In the genomic region with DNA sequence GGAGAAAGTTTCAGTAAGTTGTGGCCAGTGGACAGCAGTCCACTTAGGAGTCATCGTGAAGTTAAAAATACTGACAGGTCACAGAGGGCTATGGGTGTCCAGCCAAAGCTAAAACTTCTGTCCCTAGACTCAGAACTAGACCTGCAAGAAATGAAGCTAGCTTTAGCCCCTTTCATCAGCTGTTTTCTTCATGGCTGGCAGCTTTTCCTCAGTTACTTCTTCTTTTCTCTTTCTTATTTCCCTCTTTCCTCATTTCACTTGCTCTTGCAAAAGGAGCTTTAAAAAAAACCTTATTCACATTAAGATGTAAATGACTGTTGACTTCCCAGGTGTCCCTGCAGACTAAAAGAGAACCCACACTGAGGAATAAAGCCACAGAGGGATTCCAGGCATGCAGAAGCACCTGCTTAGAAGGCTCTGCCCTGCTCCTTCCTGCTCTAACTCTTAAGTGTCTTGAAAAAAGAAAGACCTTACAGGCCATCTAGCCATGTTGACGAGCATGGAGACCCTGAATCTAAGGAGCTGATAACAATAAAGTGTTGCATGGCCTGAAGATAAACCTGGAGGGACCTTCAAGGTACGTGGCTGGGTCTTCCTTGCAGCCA, we compare ENCODE assay signal across 17 cellular contexts.
DNase-seq lines count a peak whose midpoint lies in the region; ATAC-seq and TF ChIP-seq lines count a peak whose summit lies in the region.
"Had no signal": no experiment of that assay in that cellular context is flagged by ENCODE, and none has a peak within 500 bp of the region (broad histone marks: within the 10 kb centered on the region; RNA-seq: fewer than 3 reads in every experiment).

No MANE protein-coding gene starts in this region.

- no peaks in the 10 kb centered on the region for H3K36me3 Mint-ChIP-seq in WTC11

- H3K4me1 Mint-ChIP-seq in WTC11 = peaks cover 70% of the 10 kb centered on the region

- no peak for TF ChIP-seq CTCF in WTC11 (IDR thresholded peaks at IDR 0.05)

- H3K18ac ChIP-seq in mesendoderm (ENCODE audit: low read length) = no peak overlapping the region

- no peak overlapping the region for H3K23ac ChIP-seq in mesendoderm (ENCODE audit: low read length)

- no peak overlapping the region for H4K5ac ChIP-seq in mesendoderm (ENCODE audit: low read length)

- H3K27me3 ChIP-seq in mesendoderm (ENCODE audit: insufficient read depth, low read length, poor library complexity) = no peaks in the 10 kb centered on the region

- H3K79me2 ChIP-seq in mesendoderm (ENCODE audit: control insufficient read depth, insufficient read depth, low read length) = no peaks in the 10 kb centered on the region
- H3K79me2 ChIP-seq: parathyroid adenoma had no signal

- H2BK5ac ChIP-seq in mesendoderm (ENCODE audit: low read length) = no peak overlapping the region

- H3K9ac ChIP-seq in mesendoderm (ENCODE audit: low read length) = no peak overlapping the region
- H3K9ac ChIP-seq: parathyroid adenoma had no signal

- no peak overlapping the region for H2BK15ac ChIP-seq in mesendoderm (replicated peaks; ENCODE audit: low read depth)

- no peak overlapping the region for H4K8ac ChIP-seq in mesendoderm (ENCODE audit: low read depth, low read length)

- ATAC-seq in WTC11 (peak; percentile 94), GM21423 (IDR thresholded peaks at IDR 0.05; ENCODE audit: unreplicated experiment) (no peak)
- ATAC-seq: gastroesophageal sphincter, lower lobe of right lung had no signal

- H3K27me3 Mint-ChIP-seq in WTC11 (ENCODE audit: low read depth) = no peaks in the 10 kb centered on the region

- H3K27ac Mint-ChIP-seq in WTC11 = peak overlapping the region; percentile 57

- no peak overlapping the region for H2AK5ac ChIP-seq in mesendoderm (ENCODE audit: low read length)

- no peak overlapping the region for H3K56ac ChIP-seq in mesendoderm (ENCODE audit: low read length)

- H3K4me3 ChIP-seq in mesendoderm (ENCODE audit: low read length) = no peak overlapping the region
- H3K4me3 ChIP-seq: gastroesophageal sphincter, lower lobe of right lung had no signal

- POLR2A ChIA-PET in WTC11 (lab: Charles Lee) = interaction anchor here (0.6 to 2.7 kb wide), 6 partner anchors 10 to 87 kb away, joined by 3 to 13 read pairs (median 4); a partner anchor contains a TSS

- H3K4me2 ChIP-seq in mesendoderm (ENCODE audit: low read length) = no peak overlapping the region

- no peak overlapping the region for H2BK120ac ChIP-seq in mesendoderm (ENCODE audit: low read depth, low read length)

- no peaks in the 10 kb centered on the region for H3K36me3 ChIP-seq in mesendoderm (ENCODE audit: control insufficient read depth, insufficient read depth, low read length)
- H3K36me3 ChIP-seq: gastroesophageal sphincter, lower lobe of right lung had no signal

- H3K4ac ChIP-seq in mesendoderm (ENCODE audit: low read depth, low read length) = no peak overlapping the region

- no peak overlapping the region for H3K27ac ChIP-seq in mesendoderm (ENCODE audit: low read depth, low read length)
- H3K27ac ChIP-seq: gastroesophageal sphincter, lower lobe of right lung, parathyroid adenoma had no signal

- peak overlapping the region; percentile 51 for H3K4me3 Mint-ChIP-seq in WTC11

- DNase-seq in GF-D8 (lab: John Stamatoyannopoulos, UW) = peak; percentile 69
- peak; percentile 84 for DNase-seq in MV-4-11 (lab: John Stamatoyannopoulos, UW)
- no peak for DNase-seq in WTC11 (ENCODE audit: low spot score)
- DNase-seq in mesendoderm = peak; percentile 13
- no peak for DNase-seq in stimulated activated CD4-positive, alpha-beta T cell treated with anti-CD3 and anti-CD28 coated beads, Interleukin-1b, Interleukin-23, amount 100 ng/mL, for 48 hours
- no peak for DNase-seq in HK-2 (ENCODE audit: unreplicated experiment)
- DNase-seq in NCI-H2029 treated with DMSO at 0.1 percent for 48 hours (lab: John Stamatoyannopoulos, UW) = no peak
- DNase-seq: activated CD8-positive, alpha-beta memory T cell treated with anti-CD3 and anti-CD28 coated beads, Interleukin-2, amount 50 U/mL, for 4 hours; activated gamma-delta T cell; Caco-2; lower lobe of right lung; NCI-H187 treated with DMSO at 0.1 percent for 48 hours; stimulated activated CD4-positive, alpha-beta T cell treated with anti-CD3 and anti-CD28 coated beads, Interleukin-4, amount 100 ng/mL, for 24 hours; T-helper 9 cell had no signal

- CTCF ChIA-PET in WTC11 (lab: Charles Lee) = interaction anchor here (0.8 to 3.3 kb wide), 5 partner anchors 12 to 96 kb away, joined by 4 to 18 read pairs (median 6); no protein-coding TSS in a partner anchor

- H3K9me3 Mint-ChIP-seq in WTC11 = no peaks in the 10 kb centered on the region

- H3K79me1 ChIP-seq in mesendoderm (ENCODE audit: low read length) = no peaks in the 10 kb centered on the region

- WGBS in mesendoderm (ENCODE audit: extremely low coverage, insufficient coverage, low lambda C conversion rate) = no CpG with 5 or more reads among the region's 3 CpGs

- H3K4me1 ChIP-seq in mesendoderm (ENCODE audit: control insufficient read depth, low read depth, low read length) = peaks cover 3% of the 10 kb centered on the region
- H3K4me1 ChIP-seq: Caco-2, gastroesophageal sphincter, lower lobe of right lung, parathyroid adenoma had no signal

TF ChIP-seq in WTC11, 78 proteins besides CTCF, POLR2A, EP300 and RAD21:
- TF ChIP-seq, protein P1, sequence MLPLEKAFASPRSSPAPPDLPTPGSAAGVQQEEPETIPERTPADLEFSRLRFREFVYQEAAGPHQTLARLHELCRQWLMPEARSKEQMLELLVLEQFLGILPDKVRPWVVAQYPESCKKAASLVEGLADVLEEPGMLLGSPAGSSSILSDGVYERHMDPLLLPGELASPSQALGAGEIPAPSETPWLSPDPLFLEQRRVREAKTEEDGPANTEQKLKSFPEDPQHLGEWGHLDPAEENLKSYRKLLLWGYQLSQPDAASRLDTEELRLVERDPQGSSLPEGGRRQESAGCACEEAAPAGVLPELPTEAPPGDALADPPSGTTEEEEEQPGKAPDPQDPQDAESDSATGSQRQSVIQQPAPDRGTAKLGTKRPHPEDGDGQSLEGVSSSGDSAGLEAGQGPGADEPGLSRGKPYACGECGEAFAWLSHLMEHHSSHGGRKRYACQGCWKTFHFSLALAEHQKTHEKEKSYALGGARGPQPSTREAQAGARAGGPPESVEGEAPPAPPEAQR (CRISPR knock-in tag; IDR thresholded peaks at IDR 0.05) = 0 out of 2 replicates have a peak, but pooled peaks have one; percentile 42
- TF ChIP-seq ZNF423 (CRISPR knock-in tag; IDR thresholded peaks at IDR 0.05) = peak; percentile 57; the same call in 1 of the 2 replicates
- no peak for TF ChIP-seq ZNF671 (CRISPR knock-in tag; IDR thresholded peaks at IDR 0.05)
- no peak for TF ChIP-seq SMAD4 (CRISPR knock-in tag; IDR thresholded peaks at IDR 0.05)
- TF ChIP-seq, protein P2, sequence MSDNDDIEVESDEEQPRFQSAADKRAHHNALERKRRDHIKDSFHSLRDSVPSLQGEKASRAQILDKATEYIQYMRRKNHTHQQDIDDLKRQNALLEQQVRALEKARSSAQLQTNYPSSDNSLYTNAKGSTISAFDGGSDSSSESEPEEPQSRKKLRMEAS (CRISPR knock-in tag; IDR thresholded peaks at IDR 0.05) = peak; percentile 64
- TF ChIP-seq TEAD1 (CRISPR knock-in tag; IDR thresholded peaks at IDR 0.05) = 0 out of 2 replicates have a peak, but pooled peaks have one; percentile 64
- TF ChIP-seq TEAD4 (CRISPR knock-in tag; IDR thresholded peaks at IDR 0.05) = 0 out of 2 replicates have a peak, but pooled peaks have one; percentile 23

Comparison
In these comparisons a context has a peak if more than half of its experiments do, and no peak if none do; other contexts are left out.
1. DNase-seq: peak in GF-D8 (single experiment), MV-4-11 (single experiment) and mesendoderm (single experiment); none in WTC11 (single experiment), stimulated activated CD4-positive, alpha-beta T cell treated with anti-CD3 and anti-CD28 coated beads, Interleukin-1b, Interleukin-23, amount 100 ng/mL, for 48 hours (single experiment), HK-2 (single experiment) and NCI-H2029 treated with DMSO at 0.1 percent for 48 hours (single experiment).